1 cellular context compared by ENCODE assay signal in the genomic region with DNA sequence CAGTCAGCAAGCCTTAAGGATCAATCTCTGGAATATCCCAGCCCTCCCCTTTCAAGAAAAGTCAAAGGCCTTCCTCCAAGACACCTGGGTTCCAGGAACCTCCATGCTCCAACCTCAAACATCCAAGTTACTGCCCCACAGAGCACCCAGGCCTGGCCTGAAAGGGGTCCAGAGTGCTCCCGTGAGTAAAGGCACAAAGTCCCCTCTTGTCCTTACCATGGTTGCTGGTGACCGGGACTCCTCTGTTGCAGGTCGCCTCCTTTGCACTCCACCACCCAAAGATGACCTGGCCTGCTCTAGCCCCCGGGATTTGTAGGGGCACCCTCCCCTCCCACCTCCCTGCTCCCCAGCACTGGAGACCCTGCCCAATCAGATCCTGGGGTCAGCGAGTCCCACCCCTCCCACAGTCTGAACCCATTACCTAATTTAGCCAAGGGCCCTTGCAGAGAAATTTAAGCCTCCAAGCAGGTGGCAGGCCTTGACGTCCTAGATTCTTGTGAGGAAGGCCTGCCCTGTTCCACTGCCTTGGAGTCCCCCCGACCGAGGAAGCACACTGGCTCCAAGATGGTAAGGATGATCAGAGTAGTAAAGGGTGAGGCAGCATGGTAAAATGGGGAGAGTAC.
TF ChIP-seq lines count a peak whose summit lies in the region.

Gene TNNC2 (minus strand): TSS at position 283 of the 623 bp plus-strand sequence. CDS start 64 bp downstream, at position 219.

TF ChIP-seq in GM23338, 12 proteins besides CTCF, POLR2A, EP300 and RAD21 (continued from another document):
- TF ChIP-seq ZNF331 (CRISPR knock-in tag; IDR thresholded peaks at IDR 0.05; ENCODE audit: low read depth): no peak
